In genomic region chr17:40111221-40112128, GRCh38 we compare ENCODE assay signal across 8 cellular contexts. TPM values are rescaled to one million over a fixed set of nuclear protein-coding genes. Genes with fewer than 3 reads are reported as not detected.
A peak's percentile ranks its signal among the peaks of the same experiment; 100 is the strongest.
DNase-seq lines count a peak whose midpoint lies in the region; ATAC-seq and TF ChIP-seq lines count a peak whose summit lies in the region.

No MANE protein-coding gene starts in this region.

- no peaks in the 10 kb centered on the region for H3K79me2 ChIP-seq in neural progenitor cell (ENCODE audit: low read depth)

- H3K4me2 ChIP-seq in BLaER1 treated with 17β-estradiol and CSF1 and Interleukin-3, amounts not matched to agents 10 nM and 100 nM, result peak overlapping the region; percentile 70 to 94 (median 88)
- H3K4me2 ChIP-seq in neural progenitor cell, result peak overlapping the region; percentile 69

- H3K9me3 ChIP-seq in BLaER1 treated with 17β-estradiol and CSF1 and Interleukin-3, amounts not matched to agents 10 nM and 100 nM (replicated peaks in 1 of 11), result no peaks in the 10 kb centered on the region
- H3K9me3 ChIP-seq in neural progenitor cell (ENCODE audit: low read depth) (no peaks in the 10 kb centered on the region), upper lobe of right lung (no peaks in the 10 kb centered on the region)

- TF ChIP-seq POLR2A in Raji (IDR thresholded peaks at IDR 0.05; ENCODE audit: insufficient read depth, low read depth, low read length), result peak; percentile 39; the same call in 1 of the 2 replicates

- intact Hi-C loops in upper lobe of right lung (cut with DNase I), result no loop called here

- H3K4me1 Mint-ChIP-seq in activated naive CD4-positive, alpha-beta T cell treated with anti-CD3 and anti-CD28 coated beads, Interleukin-2, amount 10 ng/mL, durations not matched to agents 7 days and 5 days, result peaks cover 75% of the 10 kb centered on the region
- peaks cover 72% of the 10 kb centered on the region for H3K4me1 Mint-ChIP-seq in neural progenitor cell

- peak overlapping the region; percentile 71 for H3K27ac Mint-ChIP-seq in activated naive CD4-positive, alpha-beta T cell treated with anti-CD3 and anti-CD28 coated beads, Interleukin-2, amount 10 ng/mL, durations not matched to agents 7 days and 5 days
- no peak overlapping the region for H3K27ac Mint-ChIP-seq in neural progenitor cell

- H4K20me1 ChIP-seq in BLaER1 treated with 17β-estradiol and CSF1 and Interleukin-3, amounts not matched to agents 10 nM and 100 nM, result no peaks in the 10 kb centered on the region
- H4K20me1 ChIP-seq in neural progenitor cell (ENCODE audit: low read depth), result no peaks in the 10 kb centered on the region

- H3F3A ChIP-seq in neural progenitor cell (ENCODE audit: low read depth), result peaks cover 81% of the 10 kb centered on the region

- H3K36me3 Mint-ChIP-seq in activated naive CD4-positive, alpha-beta T cell treated with anti-CD3 and anti-CD28 coated beads, Interleukin-2, amount 10 ng/mL, durations not matched to agents 7 days and 5 days, result no peaks in the 10 kb centered on the region
- no peaks in the 10 kb centered on the region for H3K36me3 Mint-ChIP-seq in neural progenitor cell

- H3K27me3 ChIP-seq in BLaER1 treated with 17β-estradiol and CSF1 and Interleukin-3, amounts not matched to agents 10 nM and 100 nM, result no peaks in the 10 kb centered on the region
- no peaks in the 10 kb centered on the region for H3K27me3 ChIP-seq in neural progenitor cell
- H3K27me3 ChIP-seq in upper lobe of right lung, result no peaks in the 10 kb centered on the region

- H3K36me3 ChIP-seq in BLaER1 treated with 17β-estradiol and CSF1 and Interleukin-3, amounts not matched to agents 10 nM and 100 nM, result no peaks in the 10 kb centered on the region
- H3K36me3 ChIP-seq in neural progenitor cell, result no peaks in the 10 kb centered on the region
- no peaks in the 10 kb centered on the region for H3K36me3 ChIP-seq in upper lobe of right lung

- H2AFZ ChIP-seq in neural progenitor cell (replicated peaks), result no peak overlapping the region

- peaks cover 22% of the 10 kb centered on the region for H3K27me3 Mint-ChIP-seq in activated naive CD4-positive, alpha-beta T cell treated with anti-CD3 and anti-CD28 coated beads, Interleukin-2, amount 10 ng/mL, durations not matched to agents 7 days and 5 days
- H3K27me3 Mint-ChIP-seq in neural progenitor cell (ENCODE audit: insufficient read depth, low read depth), result no peaks in the 10 kb centered on the region

- DNase-seq in MV-4-11 (lab: John Stamatoyannopoulos, UW) (peak; percentile 82), foreskin melanocyte (peak; percentile 92), neural progenitor cell (ENCODE audit: low spot score) (peak; percentile 93), upper lobe of right lung (peak; percentile 85)
- DNase-seq in activated naive CD4-positive, alpha-beta T cell treated with anti-CD3 and anti-CD28 coated beads, Interleukin-2, amount 10 ng/mL, durations not matched to agents 7 days and 5 days, result peak; percentile 81

- H3K4me3 ChIP-seq in BLaER1 treated with 17β-estradiol and CSF1 and Interleukin-3, amounts not matched to agents 10 nM and 100 nM, result peak overlapping the region in 8 of 10 experiments; percentile 4 to 49 (median 28); a peak in 10 of 20 replicates
- H3K4me3 ChIP-seq in neural progenitor cell, result no peak overlapping the region
- H3K4me3 ChIP-seq in upper lobe of right lung, result peak overlapping the region; percentile 11

- H3K9me3 Mint-ChIP-seq in activated naive CD4-positive, alpha-beta T cell treated with anti-CD3 and anti-CD28 coated beads, Interleukin-2, amount 10 ng/mL, durations not matched to agents 7 days and 5 days, result no peaks in the 10 kb centered on the region
- no peaks in the 10 kb centered on the region for H3K9me3 Mint-ChIP-seq in neural progenitor cell

- H3K27ac ChIP-seq in BLaER1 treated with 17β-estradiol and CSF1 and Interleukin-3, amounts not matched to agents 10 nM and 100 nM, result peak overlapping the region; percentile 53 to 96 (median 88); a peak in 21 of 22 replicates
- no peak overlapping the region for H3K27ac ChIP-seq in neural progenitor cell
- peak overlapping the region; percentile 95 for H3K27ac ChIP-seq in upper lobe of right lung

- peak overlapping the region; percentile 33 to 83 (median 69) for H3K9ac ChIP-seq in BLaER1 treated with 17β-estradiol and CSF1 and Interleukin-3, amounts not matched to agents 10 nM and 100 nM
- no peak overlapping the region for H3K9ac ChIP-seq in neural progenitor cell

- H3K4me3 Mint-ChIP-seq in activated naive CD4-positive, alpha-beta T cell treated with anti-CD3 and anti-CD28 coated beads, Interleukin-2, amount 10 ng/mL, durations not matched to agents 7 days and 5 days, result peak overlapping the region; percentile 27
- H3K4me3 Mint-ChIP-seq in neural progenitor cell, result peak overlapping the region; percentile 36

- ATAC-seq in GM19455 (IDR thresholded peaks at IDR 0.05; ENCODE audit: unreplicated experiment) (peak; percentile 49), upper lobe of right lung (peak; percentile 82)

- H3K4me1 ChIP-seq in BLaER1 treated with 17β-estradiol and CSF1 and Interleukin-3, amounts not matched to agents 10 nM and 100 nM, result peaks cover 73 to 78% (median 76%) of the 10 kb centered on the region in 10 experiments
- H3K4me1 ChIP-seq in neural progenitor cell, result peaks cover 65% of the 10 kb centered on the region
- H3K4me1 ChIP-seq in upper lobe of right lung, result peaks cover 74% of the 10 kb centered on the region

- TF ChIP-seq CTCF in neural progenitor cell (IDR thresholded peaks at IDR 0.05) (peak; percentile 61), upper lobe of right lung (IDR thresholded peaks at IDR 0.05) (peak; percentile 89)

- CTCF ChIA-PET in activated naive CD4-positive, alpha-beta T cell treated with anti-CD3 and anti-CD28 coated beads, Interleukin-2, amount 10 ng/mL, durations not matched to agents 7 days and 5 days (lab: Charles Lee), result interaction anchor here (0.6 to 6.6 kb wide), 21 partner anchors 12 to 1564 kb away, joined by 3 to 116 read pairs (median 12); partner anchors contain the start of genes CDC6, CSF3, MSL1 and NR1D1

RNA-seq across cellular contexts. Expression of gene MSL1, which starts 10.3 kb away (rescaled TPM):
- total RNA-seq in neural progenitor cell (ENCODE audit: low replicate concordance), result 144 and 190 TPM in 2 replicates
- 84.4 TPM for total RNA-seq in upper lobe of right lung

RNA-seq across cellular contexts. Expression of gene NR1D1, which starts 11.1 kb away (rescaled TPM):
- total RNA-seq in neural progenitor cell (ENCODE audit: low replicate concordance) (0.24 and 0.87 TPM in 2 replicates), upper lobe of right lung (24.9 TPM)

RNA-seq across cellular contexts. Expression of gene CASC3, which starts 28.9 kb away (rescaled TPM):
- total RNA-seq in neural progenitor cell (ENCODE audit: low replicate concordance) (64.0 and 68.9 TPM in 2 replicates), upper lobe of right lung (106 TPM)

RNA-seq across cellular contexts. Expression of gene THRA, which starts 48.7 kb away (rescaled TPM):
- total RNA-seq in neural progenitor cell (ENCODE audit: low replicate concordance) (14.5 and 20.8 TPM in 2 replicates), upper lobe of right lung (55.6 TPM)

RNA-seq across cellular contexts. Expression of gene MED24, which starts 57.3 kb away (rescaled TPM):
- total RNA-seq in neural progenitor cell (ENCODE audit: low replicate concordance), result 64.3 and 109 TPM in 2 replicates
- 81.3 TPM for total RNA-seq in upper lobe of right lung

Comparison
In these comparisons a context has a peak if more than half of its experiments do, and no peak if none do; other contexts are left out.
1. RNA of gene NR1D1, which starts 11.1 kb away (total RNA-seq): 24.9 TPM in upper lobe of right lung (single experiment); 0.24 to 0.87 TPM in neural progenitor cell; every median in the first group is over 10 times any median in the second.
2. Peak in every context shown above with its lines, with median percentiles within 50 percentile points of each other: DNase-seq.